Comparison of ENCODE assay signal across 8 cellular contexts in the genomic region with DNA sequence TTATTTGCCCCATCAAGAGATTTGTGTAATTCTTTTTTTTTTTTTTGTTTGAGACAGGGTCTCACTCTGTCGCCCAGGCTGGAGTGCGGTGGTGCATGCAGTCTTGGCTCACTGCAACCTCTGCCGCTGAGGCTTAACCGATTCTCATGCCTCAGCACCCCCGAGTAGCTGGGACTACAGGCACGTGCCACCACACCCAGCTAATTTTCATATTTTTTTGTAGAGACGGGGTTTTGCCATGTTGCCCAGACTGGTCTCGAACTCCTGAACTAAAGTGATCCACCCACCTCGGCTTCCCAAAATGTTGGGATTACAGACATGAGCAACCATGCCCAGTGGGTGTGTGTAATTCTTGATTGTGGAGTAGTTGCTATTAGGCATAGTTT.
A peak's percentile ranks its signal among the peaks of the same experiment; 100 is the strongest.
DNase-seq lines count a peak whose midpoint lies in the region; ATAC-seq, FAIRE-seq and TF ChIP-seq lines count a peak whose summit lies in the region.
"Not testable (repeated sequence)": the region's sequence is repeated elsewhere in the genome, so short reads cannot be mapped to it uniquely, and the experiment has no call there.

No MANE protein-coding gene starts in this region.

- ATAC-seq in GM18907 (IDR thresholded peaks at IDR 0.05; ENCODE audit: unreplicated experiment) = peak; percentile 81
- peak; percentile 77 for ATAC-seq in GM21367 (IDR thresholded peaks at IDR 0.05; ENCODE audit: unreplicated experiment)
- peak; percentile 75 for ATAC-seq in GM21786 (IDR thresholded peaks at IDR 0.05; ENCODE audit: unreplicated experiment)
- peak; percentile 59 for ATAC-seq in HG02938 (IDR thresholded peaks at IDR 0.05; ENCODE audit: unreplicated experiment)
- ATAC-seq in HG03196 (IDR thresholded peaks at IDR 0.05; ENCODE audit: unreplicated experiment) = peak; percentile 58

- peaks cover 12% of the 10 kb centered on the region for H3K4me1 Mint-ChIP-seq in nephron progenitor cell

- TF ChIP-seq CTCF in nephron progenitor cell (IDR thresholded peaks at IDR 0.05) = not testable (repeated sequence)

- not testable (repeated sequence) for H3K9me3 Mint-ChIP-seq in nephron progenitor cell

- H3K36me3 Mint-ChIP-seq in nephron progenitor cell (ENCODE audit: low read depth) = peaks cover 14% of the 10 kb centered on the region

- not testable (repeated sequence) for H3K27me3 Mint-ChIP-seq in nephron progenitor cell (ENCODE audit: low read depth, poor library complexity)

- not testable (repeated sequence) for TF ChIP-seq POLR2A in GM12891 (IDR thresholded peaks at IDR 0.05; ENCODE audit: low read depth, low read length)

- peak overlapping the region; percentile 36 for H3K27ac Mint-ChIP-seq in nephron progenitor cell

- DNase-seq in GM12891 (ENCODE audit: insufficient read length, low spot score); nephron progenitor cell: not testable (repeated sequence)
- DNase-seq in NAMALWA (ENCODE audit: low spot score) = peak; percentile 87

- FAIRE-seq in GM12891 (lab: Jason Lieb, UNC) = peak; percentile 90

- not testable (repeated sequence) for H3K4me3 Mint-ChIP-seq in nephron progenitor cell

TF ChIP-seq in GM12891, 5 proteins besides CTCF, POLR2A, EP300 and RAD21:
- peak; percentile 17 for TF ChIP-seq PAX5 (IDR thresholded peaks at IDR 0.05; ENCODE audit: insufficient read depth, low read length, severe bottlenecking)
- peak; percentile 51; the same call in 1 of the 2 replicates for TF ChIP-seq POU2F2 (IDR thresholded peaks at IDR 0.05; ENCODE audit: low read depth, low read length)
